In the genomic region with DNA sequence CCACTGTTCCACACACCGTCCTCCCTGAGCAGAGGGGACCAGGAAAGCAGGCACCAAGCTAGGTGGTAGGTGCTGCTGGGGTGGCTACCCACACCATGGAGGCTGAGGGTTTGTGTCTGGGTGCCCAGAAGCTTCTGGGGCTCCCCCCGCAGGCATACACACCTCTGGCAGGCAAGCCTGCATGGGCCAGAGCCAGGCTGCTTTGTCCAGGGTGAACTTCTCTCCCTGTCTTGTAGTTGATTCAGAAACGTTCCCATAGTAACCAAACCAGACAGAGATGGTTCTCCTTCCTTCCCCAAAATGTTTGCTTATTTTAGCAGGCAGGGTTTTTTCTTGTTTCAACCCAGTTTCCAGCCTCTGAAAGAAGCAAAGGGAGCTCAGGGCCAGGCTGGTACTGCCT, we compare ENCODE assay signal across 1 cellular context.
TF ChIP-seq lines count a peak whose summit lies in the region.

No MANE protein-coding gene starts in this region.

TF ChIP-seq in HepG2, 621 proteins besides CTCF, POLR2A, EP300 and RAD21 (continued from another document):
- TF ChIP-seq, protein P1, sequence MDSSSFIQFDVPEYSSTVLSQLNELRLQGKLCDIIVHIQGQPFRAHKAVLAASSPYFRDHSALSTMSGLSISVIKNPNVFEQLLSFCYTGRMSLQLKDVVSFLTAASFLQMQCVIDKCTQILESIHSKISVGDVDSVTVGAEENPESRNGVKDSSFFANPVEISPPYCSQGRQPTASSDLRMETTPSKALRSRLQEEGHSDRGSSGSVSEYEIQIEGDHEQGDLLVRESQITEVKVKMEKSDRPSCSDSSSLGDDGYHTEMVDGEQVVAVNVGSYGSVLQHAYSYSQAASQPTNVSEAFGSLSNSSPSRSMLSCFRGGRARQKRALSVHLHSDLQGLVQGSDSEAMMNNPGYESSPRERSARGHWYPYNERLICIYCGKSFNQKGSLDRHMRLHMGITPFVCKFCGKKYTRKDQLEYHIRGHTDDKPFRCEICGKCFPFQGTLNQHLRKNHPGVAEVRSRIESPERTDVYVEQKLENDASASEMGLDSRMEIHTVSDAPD (CRISPR knock-in tag; IDR thresholded peaks at IDR 0.05) = no peak
- TF ChIP-seq KLF11 (CRISPR knock-in tag; IDR thresholded peaks at IDR 0.05) (no peak), ADNP (CRISPR knock-in tag; IDR thresholded peaks at IDR 0.05) (no peak), ZBTB20 (CRISPR knock-in tag; IDR thresholded peaks at IDR 0.05; ENCODE audit: borderline replicate concordance, low read depth) (no peak), PLRG1 (conservative IDR thresholded peaks at IDR 0.05) (no peak), ZFP37 (CRISPR knock-in tag; IDR thresholded peaks at IDR 0.05; ENCODE audit: borderline replicate concordance) (no peak), NCOA1 (CRISPR knock-in tag; IDR thresholded peaks at IDR 0.05) (no peak), SIX4 (CRISPR knock-in tag; IDR thresholded peaks at IDR 0.05) (no peak)
- TF ChIP-seq, protein P2, sequence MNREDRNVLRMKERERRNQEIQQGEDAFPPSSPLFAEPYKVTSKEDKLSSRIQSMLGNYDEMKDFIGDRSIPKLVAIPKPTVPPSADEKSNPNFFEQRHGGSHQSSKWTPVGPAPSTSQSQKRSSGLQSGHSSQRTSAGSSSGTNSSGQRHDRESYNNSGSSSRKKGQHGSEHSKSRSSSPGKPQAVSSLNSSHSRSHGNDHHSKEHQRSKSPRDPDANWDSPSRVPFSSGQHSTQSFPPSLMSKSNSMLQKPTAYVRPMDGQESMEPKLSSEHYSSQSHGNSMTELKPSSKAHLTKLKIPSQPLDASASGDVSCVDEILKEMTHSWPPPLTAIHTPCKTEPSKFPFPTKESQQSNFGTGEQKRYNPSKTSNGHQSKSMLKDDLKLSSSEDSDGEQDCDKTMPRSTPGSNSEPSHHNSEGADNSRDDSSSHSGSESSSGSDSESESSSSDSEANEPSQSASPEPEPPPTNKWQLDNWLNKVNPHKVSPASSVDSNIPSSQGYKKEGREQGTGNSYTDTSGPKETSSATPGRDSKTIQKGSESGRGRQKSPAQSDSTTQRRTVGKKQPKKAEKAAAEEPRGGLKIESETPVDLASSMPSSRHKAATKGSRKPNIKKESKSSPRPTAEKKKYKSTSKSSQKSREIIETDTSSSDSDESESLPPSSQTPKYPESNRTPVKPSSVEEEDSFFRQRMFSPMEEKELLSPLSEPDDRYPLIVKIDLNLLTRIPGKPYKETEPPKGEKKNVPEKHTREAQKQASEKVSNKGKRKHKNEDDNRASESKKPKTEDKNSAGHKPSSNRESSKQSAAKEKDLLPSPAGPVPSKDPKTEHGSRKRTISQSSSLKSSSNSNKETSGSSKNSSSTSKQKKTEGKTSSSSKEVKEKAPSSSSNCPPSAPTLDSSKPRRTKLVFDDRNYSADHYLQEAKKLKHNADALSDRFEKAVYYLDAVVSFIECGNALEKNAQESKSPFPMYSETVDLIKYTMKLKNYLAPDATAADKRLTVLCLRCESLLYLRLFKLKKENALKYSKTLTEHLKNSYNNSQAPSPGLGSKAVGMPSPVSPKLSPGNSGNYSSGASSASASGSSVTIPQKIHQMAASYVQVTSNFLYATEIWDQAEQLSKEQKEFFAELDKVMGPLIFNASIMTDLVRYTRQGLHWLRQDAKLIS (CRISPR knock-in tag; IDR thresholded peaks at IDR 0.05) = no peak
